17 cellular contexts compared by ENCODE assay signal in the genomic region with DNA sequence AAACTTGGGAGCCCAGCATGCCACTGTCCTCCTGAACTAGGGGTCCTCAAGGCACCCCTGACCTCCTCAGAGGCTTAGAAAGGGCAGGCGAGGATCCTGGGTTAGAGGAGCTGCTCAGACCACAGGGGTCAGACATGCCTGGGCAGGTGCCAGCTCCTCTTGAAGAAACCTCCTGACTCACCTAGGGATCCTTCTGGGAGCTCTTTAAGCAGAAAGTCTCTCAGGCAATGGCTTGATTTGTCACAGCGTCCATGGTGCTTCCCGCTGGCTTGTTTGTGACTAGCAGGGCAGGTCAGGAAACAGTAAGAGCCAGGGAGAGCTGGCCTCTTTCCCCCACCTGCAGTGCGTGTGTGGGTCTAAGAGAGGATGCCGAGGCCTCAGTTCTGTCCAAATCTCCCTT.
DNase-seq lines count a peak whose midpoint lies in the region; ATAC-seq, FAIRE-seq and TF ChIP-seq lines count a peak whose summit lies in the region.
"Had no signal": no experiment of that assay in that cellular context is flagged by ENCODE, and none has a peak within 500 bp of the region (broad histone marks: within the 10 kb centered on the region; RNA-seq: fewer than 3 reads in every experiment).

No MANE protein-coding gene starts in this region.

- H3K9me3 Mint-ChIP-seq in activated CD8-positive, alpha-beta T cell treated with anti-CD3 and anti-CD28 coated beads, Interleukin-2, amount 10 ng/mL, durations not matched to agents 7 days and 5 days (ENCODE audit: insufficient read depth), result no peaks in the 10 kb centered on the region
- no peaks in the 10 kb centered on the region for H3K9me3 Mint-ChIP-seq in activated CD8-positive, alpha-beta T cell treated with anti-CD3 and anti-CD28 coated beads for 36 hours
- H3K9me3 Mint-ChIP-seq: activated B cell treated with CpG ODN at 0.5 μM for 24 hours; activated naive CD8-positive, alpha-beta T cell treated with anti-CD3 and anti-CD28 coated beads, Interleukin-2, amount 50 U/mL, for 24 hours; memory B cell had no signal

- POLR2A ChIA-PET in activated CD8-positive, alpha-beta T cell treated with anti-CD3 and anti-CD28 coated beads, Interleukin-2, amount 10 ng/mL, durations not matched to agents 7 days and 5 days (lab: Charles Lee), result interaction anchor here (0.6 kb wide), 1 partner anchor 266 kb away, joined by 3 read pairs; no protein-coding TSS in a partner anchor
- POLR2A ChIA-PET in activated CD8-positive, alpha-beta T cell treated with anti-CD3 and anti-CD28 coated beads for 36 hours (lab: Charles Lee), result no interaction called here

- no peaks in the 10 kb centered on the region for H3K9me3 ChIP-seq in upper lobe of right lung
- H3K9me3 ChIP-seq: A549 had no signal

- H3K4me1 ChIP-seq in foreskin keratinocyte (peaks cover 10% of the 10 kb centered on the region), upper lobe of right lung (no peaks in the 10 kb centered on the region)

- no peaks in the 10 kb centered on the region for H3K27me3 Mint-ChIP-seq in activated CD8-positive, alpha-beta T cell treated with anti-CD3 and anti-CD28 coated beads, Interleukin-2, amount 10 ng/mL, durations not matched to agents 7 days and 5 days (ENCODE audit: low read depth)
- no peaks in the 10 kb centered on the region for H3K27me3 Mint-ChIP-seq in activated CD8-positive, alpha-beta T cell treated with anti-CD3 and anti-CD28 coated beads for 36 hours
- H3K27me3 Mint-ChIP-seq: activated B cell treated with CpG ODN at 0.5 μM for 24 hours, memory B cell had no signal

- intact Hi-C loops in activated CD8-positive, alpha-beta T cell treated with anti-CD3 and anti-CD28 coated beads for 36 hours (cut with micrococcal nuclease), result no loop called here
- intact Hi-C loops in upper lobe of right lung (cut with DNase I), result loop anchor here (10.0 kb wide), 1 partner anchor 334 kb away; no protein-coding TSS in a partner anchor

- H3K4me3 Mint-ChIP-seq in activated CD8-positive, alpha-beta T cell treated with anti-CD3 and anti-CD28 coated beads, Interleukin-2, amount 10 ng/mL, durations not matched to agents 7 days and 5 days, result no peak overlapping the region
- H3K4me3 Mint-ChIP-seq in activated CD8-positive, alpha-beta T cell treated with anti-CD3 and anti-CD28 coated beads for 36 hours, result no peak overlapping the region
- H3K4me3 Mint-ChIP-seq: activated B cell treated with CpG ODN at 0.5 μM for 24 hours; activated naive CD8-positive, alpha-beta T cell treated with anti-CD3 and anti-CD28 coated beads, Interleukin-2, amount 50 U/mL, for 24 hours; memory B cell had no signal

- no peak overlapping the region for H3K4me3 ChIP-seq in upper lobe of right lung
- H3K4me3 ChIP-seq: A549, skin epidermis had no signal

- peaks cover 27% of the 10 kb centered on the region for H3K4me1 Mint-ChIP-seq in activated CD8-positive, alpha-beta T cell treated with anti-CD3 and anti-CD28 coated beads, Interleukin-2, amount 10 ng/mL, durations not matched to agents 7 days and 5 days (ENCODE audit: low read depth)
- H3K4me1 Mint-ChIP-seq in activated CD8-positive, alpha-beta T cell treated with anti-CD3 and anti-CD28 coated beads for 36 hours (ENCODE audit: low read depth), result peaks cover 11% of the 10 kb centered on the region

- H3K36me3 Mint-ChIP-seq in activated CD8-positive, alpha-beta T cell treated with anti-CD3 and anti-CD28 coated beads, Interleukin-2, amount 10 ng/mL, durations not matched to agents 7 days and 5 days (ENCODE audit: low read depth), result peaks cover 26% of the 10 kb centered on the region
- no peaks in the 10 kb centered on the region for H3K36me3 Mint-ChIP-seq in activated CD8-positive, alpha-beta T cell treated with anti-CD3 and anti-CD28 coated beads for 36 hours (ENCODE audit: low read depth)

- no peak for FAIRE-seq in RCC 7860 (lab: Jason Lieb, UNC)
- FAIRE-seq: A549 had no signal

- H3K36me3 ChIP-seq in upper lobe of right lung, result no peaks in the 10 kb centered on the region

- H3K27me3 ChIP-seq in foreskin keratinocyte (no peaks in the 10 kb centered on the region), upper lobe of right lung (no peaks in the 10 kb centered on the region)

- H3K27ac Mint-ChIP-seq in activated CD8-positive, alpha-beta T cell treated with anti-CD3 and anti-CD28 coated beads, Interleukin-2, amount 10 ng/mL, durations not matched to agents 7 days and 5 days, result peak overlapping the region; percentile 6
- no peak overlapping the region for H3K27ac Mint-ChIP-seq in activated CD8-positive, alpha-beta T cell treated with anti-CD3 and anti-CD28 coated beads for 36 hours
- H3K27ac Mint-ChIP-seq: activated B cell treated with CpG ODN at 0.5 μM for 24 hours, memory B cell had no signal

- CTCF ChIA-PET in activated CD8-positive, alpha-beta T cell treated with anti-CD3 and anti-CD28 coated beads, Interleukin-2, amount 10 ng/mL, durations not matched to agents 7 days and 5 days (lab: Charles Lee), result interaction anchor here (1.0 to 2.9 kb wide), 2 partner anchors 18 to 424 kb away, joined by 3 to 9 read pairs; no protein-coding TSS in a partner anchor
- CTCF ChIA-PET in activated CD8-positive, alpha-beta T cell treated with anti-CD3 and anti-CD28 coated beads for 36 hours (lab: Charles Lee), result interaction anchor here (1.2 kb wide), 1 partner anchor 424 kb away, joined by 3 read pairs; no protein-coding TSS in a partner anchor

- H3K27ac ChIP-seq in foreskin keratinocyte (no peak overlapping the region), upper lobe of right lung (no peak overlapping the region)
- H3K27ac ChIP-seq: skin epidermis had no signal

- TF ChIP-seq CTCF in activated CD8-positive, alpha-beta T cell treated with anti-CD3 and anti-CD28 coated beads for 36 hours (IDR thresholded peaks at IDR 0.05), result no peak
- TF ChIP-seq CTCF in foreskin keratinocyte (conservative IDR thresholded peaks at IDR 0.05) (no peak), upper lobe of right lung (IDR thresholded peaks at IDR 0.05) (no peak)

- ATAC-seq in activated CD8-positive, alpha-beta T cell treated with anti-CD3 and anti-CD28 coated beads, Interleukin-2, amount 10 ng/mL, durations not matched to agents 7 days and 5 days, result no peak
- ATAC-seq in activated CD8-positive, alpha-beta T cell treated with anti-CD3 and anti-CD28 coated beads for 36 hours, result no peak
- ATAC-seq in foreskin keratinocyte (peak; percentile 82), upper lobe of right lung (no peak), HG03108 (IDR thresholded peaks at IDR 0.05; ENCODE audit: unreplicated experiment) (no peak), HG03457 (IDR thresholded peaks at IDR 0.05; ENCODE audit: unreplicated experiment) (no peak)
- ATAC-seq: A549; activated naive CD8-positive, alpha-beta T cell treated with anti-CD3 and anti-CD28 coated beads, Interleukin-2, amount 50 U/mL, for 24 hours had no signal

- DNase-seq in activated CD8-positive, alpha-beta T cell treated with anti-CD3 and anti-CD28 coated beads, Interleukin-2, amount 10 ng/mL, durations not matched to agents 7 days and 5 days, result no peak
- no peak for DNase-seq in activated CD8-positive, alpha-beta T cell treated with anti-CD3 and anti-CD28 coated beads for 36 hours
- DNase-seq in RCC 7860 (ENCODE audit: low spot score) (peak; percentile 16), foreskin keratinocyte (peak; percentile 62 to 83), upper lobe of right lung (peak; percentile 57), SKM-1 treated with dmso at 0.1 percent for 144 hours (lab: John Stamatoyannopoulos, UW; ENCODE audit: unreplicated experiment) (no peak)
- DNase-seq: activated B cell treated with CpG ODN at 0.5 μM for 24 hours; activated CD8-positive, alpha-beta memory T cell treated with anti-CD3 and anti-CD28 coated beads, Interleukin-2, amount 50 U/mL, for 48 hours; activated naive CD8-positive, alpha-beta T cell treated with anti-CD3 and anti-CD28 coated beads, Interleukin-2, amount 50 U/mL, for 24 hours; H7; nucleus accumbens; SW 1271 had no signal

Comparison
In these comparisons a context has a peak if more than half of its experiments do, and no peak if none do; other contexts are left out.
1. DNase-seq: peak in RCC 7860 (single experiment), foreskin keratinocyte (2 of 2) and upper lobe of right lung (single experiment); none in activated CD8-positive, alpha-beta T cell treated with anti-CD3 and anti-CD28 coated beads, Interleukin-2, amount 10 ng/mL, durations not matched to agents 7 days and 5 days (single experiment), activated CD8-positive, alpha-beta T cell treated with anti-CD3 and anti-CD28 coated beads for 36 hours (single experiment) and SKM-1 treated with dmso at 0.1 percent for 144 hours (single experiment).